Comparison of ENCODE assay signal across 8 cellular contexts in the genomic region with DNA sequence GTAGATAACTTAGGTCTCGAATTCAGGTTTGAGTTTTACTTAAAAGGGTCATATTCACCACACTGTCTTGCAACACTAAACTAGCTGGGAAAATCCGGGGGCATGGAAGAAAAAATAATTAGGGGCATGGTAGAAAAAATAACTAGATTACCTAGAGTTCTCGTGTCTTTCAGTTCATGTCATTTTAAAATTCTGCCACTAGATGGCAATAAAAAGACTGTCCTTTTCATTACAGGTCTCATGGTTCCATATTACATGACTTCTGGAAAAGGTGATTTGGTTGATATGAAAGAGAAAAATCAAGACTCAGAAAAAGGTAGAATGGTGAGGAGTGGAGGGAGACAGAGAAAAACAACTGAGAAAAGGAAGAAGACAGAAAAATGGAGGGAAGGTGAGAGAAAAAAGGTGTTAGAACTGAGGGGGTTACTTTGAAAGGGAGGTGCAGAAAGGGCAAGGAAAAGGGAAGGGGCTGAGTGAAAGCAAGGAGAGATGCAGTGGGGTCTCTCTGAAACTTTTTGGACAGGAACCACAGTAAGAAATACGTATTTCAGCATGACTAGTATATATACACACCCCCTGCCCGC.
A peak's percentile ranks its signal among the peaks of the same experiment; 100 is the strongest.
DNase-seq lines count a peak whose midpoint lies in the region; ATAC-seq and TF ChIP-seq lines count a peak whose summit lies in the region.

No MANE protein-coding gene starts in this region.

- H2BK120ac ChIP-seq in H9 (ENCODE audit: low read depth, low read length, poor library complexity, severe bottlenecking): no peak overlapping the region

- no peaks in the 10 kb centered on the region for H3K79me1 ChIP-seq in H9 (ENCODE audit: insufficient read depth, low read depth, low read length, poor library complexity, severe bottlenecking)

- no peaks in the 10 kb centered on the region for H3K4me1 ChIP-seq in H9 (ENCODE audit: insufficient read depth, low read length)
- H3K4me1 ChIP-seq in tibial nerve: peaks cover 0 to 36% (median 0%) of the 10 kb centered on the region in 4 donors

- no peaks in the 10 kb centered on the region for H3K23me2 ChIP-seq in H9 (ENCODE audit: insufficient read length, low read depth, low read length, poor library complexity, severe bottlenecking)

- H3K4ac ChIP-seq in H9 (ENCODE audit: low read depth, low read length): no peak overlapping the region

- no peak overlapping the region for H2BK12ac ChIP-seq in H9 (ENCODE audit: insufficient read length, low read depth, low read length)

- H3K9me3 ChIP-seq in H9 (ENCODE audit: control insufficient read depth, low read depth, low read length): no peaks in the 10 kb centered on the region
- no peaks in the 10 kb centered on the region for H3K9me3 ChIP-seq in tibial nerve

- no peak overlapping the region for H3K4me2 ChIP-seq in H9 (ENCODE audit: insufficient read depth, insufficient read length, low read length)

- no peak overlapping the region for H2BK15ac ChIP-seq in H9 (ENCODE audit: low read depth, low read length)

- H3K4me3 Mint-ChIP-seq in H9: no peak overlapping the region

- peaks cover 11 to 14% of the 10 kb centered on the region in 2 experiments for H3K4me1 Mint-ChIP-seq in H9

- H3K56ac ChIP-seq in H9 (ENCODE audit: insufficient read length, low read depth, low read length): no peak overlapping the region

- no peak for TF ChIP-seq POLR2A in tibial nerve (IDR thresholded peaks at IDR 0.05)

- H3K9me3 Mint-ChIP-seq in H9: no peaks in the 10 kb centered on the region

- H3K27ac Mint-ChIP-seq in H9: no peak overlapping the region

- H3K27me3 Mint-ChIP-seq in H9 (ENCODE audit: low read depth): no peaks in the 10 kb centered on the region

- H4K8ac ChIP-seq in H9 (replicated peaks; ENCODE audit: insufficient read length, low read depth, low read length): no peak overlapping the region

- TF ChIP-seq EP300 in tibial nerve (IDR thresholded peaks at IDR 0.05): no peak

- H3T11ph ChIP-seq in H9 (ENCODE audit: low read length): no peak overlapping the region

- H2AFZ ChIP-seq in H9 (ENCODE audit: low read length): no peak overlapping the region

- no peaks in the 10 kb centered on the region for H3K36me3 ChIP-seq in tibial nerve

- H3K23ac ChIP-seq in H9 (ENCODE audit: insufficient read length, low read depth, low read length): no peak overlapping the region

- H3K4me3 ChIP-seq in astrocyte of the spinal cord (ENCODE audit: low read depth, low read length): no peak overlapping the region
- no peak overlapping the region for H3K4me3 ChIP-seq in tibial nerve

- H3K14ac ChIP-seq in H9 (ENCODE audit: insufficient read depth, low read length): no peak overlapping the region

- H4K91ac ChIP-seq in H9 (ENCODE audit: insufficient read length, low read depth, low read length): no peak overlapping the region

- no peak overlapping the region for H2BK5ac ChIP-seq in H9 (ENCODE audit: insufficient read length, low read length)

- DNase-seq in SIG-M5 treated with dmso at 0.1 percent for 504 hours (lab: John Stamatoyannopoulos, UW; ENCODE audit: unreplicated experiment): peak; percentile 13
- DNase-seq in SIG-M5 (lab: John Stamatoyannopoulos, UW): no peak
- DNase-seq in H9: no peak
- peak; percentile 51 for DNase-seq in NCI-H146 treated with DMSO at 0.1 percent for 48 hours (lab: John Stamatoyannopoulos, UW; ENCODE audit: unreplicated experiment)
- DNase-seq in astrocyte of the spinal cord (ENCODE audit: low read depth, low spot score): peak; percentile 59
- peak; percentile 47 for DNase-seq in iris pigment epithelial cell (ENCODE audit: low read depth)
- DNase-seq in tibial nerve (ENCODE audit: low spot score in 2 of 2): no peak

- no peak overlapping the region for H4K5ac ChIP-seq in H9 (ENCODE audit: insufficient read length, low read depth, low read length)

- TF ChIP-seq CTCF in H9 (conservative IDR thresholded peaks at IDR 0.05) (peak; percentile 78), astrocyte of the spinal cord (IDR thresholded peaks at IDR 0.05; ENCODE audit: low read depth, low read length) (peak; percentile 50), tibial nerve (IDR thresholded peaks at IDR 0.05) (peak; percentile 46 to 73 (median 65))

- H3K79me2 ChIP-seq in H9 (ENCODE audit: insufficient read depth, low read length): no peaks in the 10 kb centered on the region

- no peak for ATAC-seq in GM21619 (IDR thresholded peaks at IDR 0.05; ENCODE audit: unreplicated experiment)

- H4K20me1 ChIP-seq in H9 (ENCODE audit: control insufficient read depth, insufficient read depth, insufficient read length): no peaks in the 10 kb centered on the region

- H2AK5ac ChIP-seq in H9 (ENCODE audit: insufficient read length, low read length): no peak overlapping the region

- in situ Hi-C loops in astrocyte of the spinal cord (cut with HindIII; ENCODE audit: low sequenced_read_pairs): no loop called here

- no peak overlapping the region for H3K9ac ChIP-seq in H9 (ENCODE audit: extremely low read depth, insufficient read length, low read length)

- H3K36me3 Mint-ChIP-seq in H9 (ENCODE audit: insufficient read depth in 1 of 3, low read depth in 3 of 3): no peaks in the 10 kb centered on the region

- H3K18ac ChIP-seq in H9 (ENCODE audit: insufficient read length, low read depth, low read length): no peak overlapping the region

- H3K27ac ChIP-seq in H9 (ENCODE audit: insufficient read length, low read depth, low read length): no peak overlapping the region
- no peak overlapping the region for H3K27ac ChIP-seq in tibial nerve

- WGBS in H9 (ENCODE audit: extremely low coverage, insufficient read length, low lambda C conversion rate): no CpG with 5 or more reads among the region's 5 CpGs
- 56 to 60% methylated on average over 5 of the region's 5 CpGs for WGBS in tibial nerve, 2 donors

- no peak overlapping the region for H2BK20ac ChIP-seq in H9 (ENCODE audit: low read depth, low read length, poor library complexity, severe bottlenecking)

- no peaks in the 10 kb centered on the region for H3K27me3 ChIP-seq in H9 (ENCODE audit: insufficient read depth, low read length)
- H3K27me3 ChIP-seq in tibial nerve: no peaks in the 10 kb centered on the region

Comparison
In these comparisons a context has a peak if more than half of its experiments do, and no peak if none do; other contexts are left out.
1. DNase-seq: peak in SIG-M5 treated with dmso at 0.1 percent for 504 hours (single experiment), NCI-H146 treated with DMSO at 0.1 percent for 48 hours (single experiment), astrocyte of the spinal cord (single experiment) and iris pigment epithelial cell (single experiment); none in SIG-M5 (single experiment), H9 (single experiment) and tibial nerve (0 of 2).
2. Peak in every context shown above with its lines, with median percentiles within 50 percentile points of each other: CTCF ChIP-seq.